ENCODE assay signal across 18 cellular contexts in the genomic region with DNA sequence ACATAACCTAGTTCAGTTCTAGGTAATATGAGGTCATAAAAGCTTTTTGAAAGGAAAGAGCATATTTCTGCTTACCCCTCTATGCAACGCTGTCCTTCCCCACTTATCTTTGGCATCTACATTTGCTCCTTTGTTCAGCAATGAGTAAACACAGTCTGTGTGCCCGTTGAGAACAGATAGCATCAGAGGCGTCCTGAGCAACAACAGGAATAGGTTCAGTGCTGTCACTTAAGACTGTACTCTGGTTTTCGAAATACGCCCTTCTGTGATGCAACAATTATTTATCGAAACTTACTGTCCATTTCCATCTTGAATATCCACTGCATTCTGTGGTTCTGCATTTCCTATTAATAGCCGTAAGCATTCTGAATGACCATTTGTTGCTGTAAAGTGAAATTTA.
A peak's percentile ranks its signal among the peaks of the same experiment; 100 is the strongest.
DNase-seq lines count a peak whose midpoint lies in the region; ATAC-seq and TF ChIP-seq lines count a peak whose summit lies in the region.
"Had no signal": no experiment of that assay in that cellular context is flagged by ENCODE, and none has a peak within 500 bp of the region (broad histone marks: within the 10 kb centered on the region; RNA-seq: fewer than 3 reads in every experiment).

No MANE protein-coding gene starts in this region.

- peaks cover 12 to 23% of the 10 kb centered on the region in 2 experiments for H3K79me1 ChIP-seq in IMR-90 (ENCODE audit: low read depth in 1 of 2, low read length in 2 of 2)

- H3K4me1 Mint-ChIP-seq in T-helper 17 cell, result peaks cover 3% of the 10 kb centered on the region
- H3K4me1 Mint-ChIP-seq in activated T-helper 17 cell treated with anti-CD3 and anti-CD28 coated beads, Interleukin-2, amount 50 U/mL, for 72 hours, result no peaks in the 10 kb centered on the region

- no peaks in the 10 kb centered on the region for H3K9me3 Mint-ChIP-seq in activated T-helper 17 cell treated with anti-CD3 and anti-CD28 coated beads, Interleukin-2, amount 50 U/mL, for 72 hours

- no peak overlapping the region for H3K27ac Mint-ChIP-seq in T-helper 17 cell
- H3K27ac Mint-ChIP-seq in activated T-helper 17 cell treated with anti-CD3 and anti-CD28 coated beads, Interleukin-2, amount 50 U/mL, for 72 hours, result no peak overlapping the region

- no peak for ATAC-seq in IMR-90 (ENCODE audit: low read depth)
- ATAC-seq in T-helper 17 cell, result peak; percentile 65
- no peak for ATAC-seq in activated T-helper 17 cell treated with anti-CD3 and anti-CD28 coated beads, Interleukin-2, amount 50 U/mL, for 72 hours (replicated peaks)
- ATAC-seq: GM12878, left colon, mucosa of descending colon had no signal

- no peak for TF ChIP-seq POLR2A in IMR-90 (IDR thresholded peaks at IDR 0.05; ENCODE audit: low read depth, low read length)

- in situ Hi-C loops in IMR-90 (cut with MboI; ENCODE audit: low sequenced_read_pairs), result loop anchor here (25.0 kb wide), 1 partner anchor 449 kb away; no protein-coding TSS in a partner anchor

- H4K91ac ChIP-seq in IMR-90 (ENCODE audit: insufficient read depth, low read depth, low read length), result no peak overlapping the region

- no peak overlapping the region for H2AK9ac ChIP-seq in IMR-90 (replicated peaks; ENCODE audit: low read depth, low read length, poor library complexity)

- no peak overlapping the region for H3K4ac ChIP-seq in IMR-90 (ENCODE audit: low read depth, low read length)

- no peaks in the 10 kb centered on the region for H3K27me3 ChIP-seq in BE2C
- no peaks in the 10 kb centered on the region for H3K27me3 ChIP-seq in IMR-90 (ENCODE audit: control insufficient read depth, insufficient read depth, low read length)
- H3K27me3 ChIP-seq in layer of hippocampus (ENCODE audit: control insufficient read depth, insufficient read depth, low read length), result no peaks in the 10 kb centered on the region
- H3K27me3 ChIP-seq: colonic mucosa, sigmoid colon had no signal

- no peak overlapping the region for H2BK120ac ChIP-seq in IMR-90 (ENCODE audit: low read depth, low read length)

- H3K23ac ChIP-seq in IMR-90 (ENCODE audit: low read depth, low read length), result no peak overlapping the region

- H3K56ac ChIP-seq in IMR-90 (ENCODE audit: extremely low read depth, insufficient read depth, low read length), result no peak overlapping the region

- intact Hi-C loops in IMR-90 (cut with micrococcal nuclease), result no loop called here

- H3K4me2 ChIP-seq in IMR-90 (ENCODE audit: low read depth, low read length), result no peak overlapping the region

- no peaks in the 10 kb centered on the region for H4K20me1 ChIP-seq in IMR-90 (ENCODE audit: insufficient read depth, low read length)

- no peak overlapping the region for H3K4me3 ChIP-seq in BE2C (ENCODE audit: low read depth, low read length)
- no peak overlapping the region for H3K4me3 ChIP-seq in IMR-90 (ENCODE audit: insufficient read depth, low read depth, low read length)
- H3K4me3 ChIP-seq: colonic mucosa, GM12878, mucosa of descending colon, sigmoid colon had no signal

- H3K9ac ChIP-seq in IMR-90 (ENCODE audit: low read depth, low read length), result no peak overlapping the region

- no peak overlapping the region for H2BK15ac ChIP-seq in IMR-90 (ENCODE audit: low read depth, low read length)

- H3K18ac ChIP-seq in IMR-90 (ENCODE audit: low read depth, low read length), result no peak overlapping the region

- H3K4me1 ChIP-seq in BE2C (peaks cover 5% of the 10 kb centered on the region; the same call in 1 of the 2 replicates), IMR-90 (ENCODE audit: control insufficient read depth, insufficient read depth, low read length) (no peaks in the 10 kb centered on the region; the same call in 1 of the 2 replicates)
- H3K4me1 ChIP-seq: colonic mucosa had no signal

- no peak overlapping the region for H4K5ac ChIP-seq in IMR-90 (ENCODE audit: low read depth, low read length)

- POLR2A ChIA-PET in IMR-90 (lab: Charles Lee; ENCODE audit: unreplicated experiment), result no interaction called here

- H3K27ac ChIP-seq in IMR-90 (ENCODE audit: insufficient read depth, low read length) (no peak overlapping the region), layer of hippocampus (ENCODE audit: low read depth, low read length) (peak overlapping the region; percentile 27)
- H3K27ac ChIP-seq: colonic mucosa, sigmoid colon had no signal

- H3K36me3 ChIP-seq in BE2C (no peaks in the 10 kb centered on the region), IMR-90 (ENCODE audit: control insufficient read depth, insufficient read depth, low read length) (peaks cover 39% of the 10 kb centered on the region)

- 71% methylated on average over 3 of the region's 7 CpGs; no CpG with 5 or more reads in 1 of the 2 experiments for WGBS in IMR-90 (ENCODE audit: extremely low coverage in 2 of 2, insufficient read length in 1 of 2), 2 experiments

- dilution Hi-C loops in IMR-90 (cut with HindIII; ENCODE audit: low sequenced_read_pairs, unreplicated experiment), result no loop called here

- H3K36me3 Mint-ChIP-seq in T-helper 17 cell (ENCODE audit: low read depth), result peaks cover 2% of the 10 kb centered on the region
- H3K36me3 Mint-ChIP-seq in activated T-helper 17 cell treated with anti-CD3 and anti-CD28 coated beads, Interleukin-2, amount 50 U/mL, for 72 hours (ENCODE audit: low read depth), result peaks cover 86% of the 10 kb centered on the region

- no peak overlapping the region for H4K8ac ChIP-seq in IMR-90 (ENCODE audit: low read depth in 2 of 2, low read length in 2 of 2)

- no peak for TF ChIP-seq RAD21 in IMR-90 (IDR thresholded peaks at IDR 0.05; ENCODE audit: low read length)

- H3K9me3 ChIP-seq in BE2C, result no peaks in the 10 kb centered on the region
- H3K9me3 ChIP-seq in IMR-90 (ENCODE audit: control insufficient read depth, insufficient read depth, low read length), result no peaks in the 10 kb centered on the region
- no peaks in the 10 kb centered on the region for H3K9me3 ChIP-seq in T-helper 17 cell (ENCODE audit: control insufficient read depth, low read length, poor library complexity, severe bottlenecking)
- H3K9me3 ChIP-seq: colonic mucosa, mucosa of descending colon, sigmoid colon had no signal

- no peak overlapping the region for H3K14ac ChIP-seq in IMR-90 (replicated peaks; ENCODE audit: low read depth, low read length)

- BruUV-seq in IMR-90 (replicated peaks; lab: Mats Ljungman, UMichigan), result no TSS peak

- H3K9me1 ChIP-seq in IMR-90 (ENCODE audit: insufficient read depth, low read length), result peaks cover 2% of the 10 kb centered on the region; the same call in 1 of the 2 replicates

- no peak overlapping the region for H2BK5ac ChIP-seq in IMR-90 (ENCODE audit: low read depth, low read length, poor library complexity, severe bottlenecking)

- DNase-seq in BE2C (peak; percentile 33), IMR-90 (no peak), T-helper 17 cell (no peak), NCI-H1436 treated with DMSO at 0.1 percent for 48 hours (lab: John Stamatoyannopoulos, UW) (no peak), NCI-H446 treated with DMSO at 0.1 percent for 48 hours (lab: John Stamatoyannopoulos, UW) (no peak)
- DNase-seq: activated CD4-positive, alpha-beta T cell treated with anti-CD3 and anti-CD28 coated beads for 4 hours; activated naive CD4-positive, alpha-beta T cell treated with anti-CD3 and anti-CD28 coated beads, Interleukin-2, amount 50 U/mL, for 16 hours; colonic mucosa; foreskin melanocyte; GDM1; left colon; mucosa of descending colon; NCI-H2227 treated with DMSO at 0.1 percent for 48 hours; sigmoid colon; stimulated activated CD4-positive, alpha-beta T cell treated with anti-CD3 and anti-CD28 coated beads, Interleukin-2, amount 100 ng/mL, for 48 hours had no signal

- CTCF ChIA-PET in IMR-90 (lab: Yijun Ruan, JAX), result no interaction called here

- H2BK20ac ChIP-seq in IMR-90 (ENCODE audit: low read depth, low read length), result no peak overlapping the region

- no peak overlapping the region for H3K4me3 Mint-ChIP-seq in T-helper 17 cell
- no peak overlapping the region for H3K4me3 Mint-ChIP-seq in activated T-helper 17 cell treated with anti-CD3 and anti-CD28 coated beads, Interleukin-2, amount 50 U/mL, for 72 hours

- TF ChIP-seq CTCF in BE2C (IDR thresholded peaks at IDR 0.05; ENCODE audit: low read depth, low read length) (no peak), IMR-90 (conservative IDR thresholded peaks at IDR 0.05; ENCODE audit: low read depth, low read length) (no peak)

- H2AFZ ChIP-seq in IMR-90 (replicated peaks; ENCODE audit: low read length, poor library complexity), result no peak overlapping the region

- no peak overlapping the region for H2AK5ac ChIP-seq in IMR-90 (ENCODE audit: low read depth, low read length)

- no peaks in the 10 kb centered on the region for H3K27me3 Mint-ChIP-seq in T-helper 17 cell
- no peaks in the 10 kb centered on the region for H3K27me3 Mint-ChIP-seq in activated T-helper 17 cell treated with anti-CD3 and anti-CD28 coated beads, Interleukin-2, amount 50 U/mL, for 72 hours

TF ChIP-seq in IMR-90, 13 proteins besides CTCF, POLR2A, EP300 and RAD21:
- peak; percentile 20; the same call in 1 of the 2 replicates for TF ChIP-seq CEBPB (IDR thresholded peaks at IDR 0.05; ENCODE audit: low read depth, low read length)
- TF ChIP-seq, protein P1, sequence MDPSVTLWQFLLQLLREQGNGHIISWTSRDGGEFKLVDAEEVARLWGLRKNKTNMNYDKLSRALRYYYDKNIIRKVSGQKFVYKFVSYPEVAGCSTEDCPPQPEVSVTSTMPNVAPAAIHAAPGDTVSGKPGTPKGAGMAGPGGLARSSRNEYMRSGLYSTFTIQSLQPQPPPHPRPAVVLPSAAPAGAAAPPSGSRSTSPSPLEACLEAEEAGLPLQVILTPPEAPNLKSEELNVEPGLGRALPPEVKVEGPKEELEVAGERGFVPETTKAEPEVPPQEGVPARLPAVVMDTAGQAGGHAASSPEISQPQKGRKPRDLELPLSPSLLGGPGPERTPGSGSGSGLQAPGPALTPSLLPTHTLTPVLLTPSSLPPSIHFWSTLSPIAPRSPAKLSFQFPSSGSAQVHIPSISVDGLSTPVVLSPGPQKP (IDR thresholded peaks at IDR 0.05; ENCODE audit: borderline replicate concordance, low read depth, low read length), result no peak
TF ChIP-seq in IMR-90: peak in this region for 1.
